In the genomic region with DNA sequence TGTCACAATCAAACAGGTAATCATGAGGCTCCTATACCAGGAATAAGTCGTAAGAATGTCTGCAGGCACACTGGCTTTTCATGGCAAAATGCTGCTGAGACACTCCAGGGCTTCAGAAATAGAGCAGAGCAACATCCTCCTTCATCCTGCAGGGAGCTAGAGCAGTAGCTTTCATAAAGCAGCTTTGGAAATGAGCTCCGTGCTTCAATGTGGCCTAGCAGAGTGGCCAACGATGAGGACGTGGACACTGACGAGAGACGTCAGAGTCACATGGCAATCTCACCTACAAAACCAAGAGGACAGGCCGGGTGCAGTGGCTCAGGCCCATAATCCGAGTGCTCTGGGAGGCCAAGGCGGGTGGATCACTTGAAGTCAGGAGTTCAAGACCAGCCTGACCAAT, we compare ENCODE assay signal across 1 cellular context.
TF ChIP-seq lines count a peak whose summit lies in the region.

No MANE protein-coding gene starts in this region.

TF ChIP-seq in GM23338, 12 proteins besides CTCF, POLR2A, EP300 and RAD21 (continued from another document):
- TF ChIP-seq, protein P1, sequence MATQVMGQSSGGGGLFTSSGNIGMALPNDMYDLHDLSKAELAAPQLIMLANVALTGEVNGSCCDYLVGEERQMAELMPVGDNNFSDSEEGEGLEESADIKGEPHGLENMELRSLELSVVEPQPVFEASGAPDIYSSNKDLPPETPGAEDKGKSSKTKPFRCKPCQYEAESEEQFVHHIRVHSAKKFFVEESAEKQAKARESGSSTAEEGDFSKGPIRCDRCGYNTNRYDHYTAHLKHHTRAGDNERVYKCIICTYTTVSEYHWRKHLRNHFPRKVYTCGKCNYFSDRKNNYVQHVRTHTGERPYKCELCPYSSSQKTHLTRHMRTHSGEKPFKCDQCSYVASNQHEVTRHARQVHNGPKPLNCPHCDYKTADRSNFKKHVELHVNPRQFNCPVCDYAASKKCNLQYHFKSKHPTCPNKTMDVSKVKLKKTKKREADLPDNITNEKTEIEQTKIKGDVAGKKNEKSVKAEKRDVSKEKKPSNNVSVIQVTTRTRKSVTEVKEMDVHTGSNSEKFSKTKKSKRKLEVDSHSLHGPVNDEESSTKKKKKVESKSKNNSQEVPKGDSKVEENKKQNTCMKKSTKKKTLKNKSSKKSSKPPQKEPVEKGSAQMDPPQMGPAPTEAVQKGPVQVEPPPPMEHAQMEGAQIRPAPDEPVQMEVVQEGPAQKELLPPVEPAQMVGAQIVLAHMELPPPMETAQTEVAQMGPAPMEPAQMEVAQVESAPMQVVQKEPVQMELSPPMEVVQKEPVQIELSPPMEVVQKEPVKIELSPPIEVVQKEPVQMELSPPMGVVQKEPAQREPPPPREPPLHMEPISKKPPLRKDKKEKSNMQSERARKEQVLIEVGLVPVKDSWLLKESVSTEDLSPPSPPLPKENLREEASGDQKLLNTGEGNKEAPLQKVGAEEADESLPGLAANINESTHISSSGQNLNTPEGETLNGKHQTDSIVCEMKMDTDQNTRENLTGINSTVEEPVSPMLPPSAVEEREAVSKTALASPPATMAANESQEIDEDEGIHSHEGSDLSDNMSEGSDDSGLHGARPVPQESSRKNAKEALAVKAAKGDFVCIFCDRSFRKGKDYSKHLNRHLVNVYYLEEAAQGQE (IDR thresholded peaks at IDR 0.05; ENCODE audit: unreplicated experiment) = no peak
